Comparison of ENCODE assay signal across 35 cellular contexts in genomic region chr5:74098456-74098855, GRCh38.
"Had no signal": no experiment of that assay in that cellular context is flagged by ENCODE, and none has a peak within 500 bp of the region (broad histone marks: within the 10 kb centered on the region; RNA-seq: fewer than 3 reads in every experiment).

No MANE protein-coding gene starts in this region.

- H3K36me3 ChIP-seq: adrenal gland, esophagus squamous epithelium, gastroesophageal sphincter had no signal

- H3K36me3 Mint-ChIP-seq: activated CD4-positive, alpha-beta memory T cell treated with anti-CD3 and anti-CD28 coated beads for 36 hours; activated CD8-positive, alpha-beta memory T cell treated with anti-CD3 and anti-CD28 coated beads, Interleukin-2, amount 10 ng/mL, durations not matched to agents 7 days and 5 days; activated naive CD4-positive, alpha-beta T cell treated with anti-CD3 and anti-CD28 coated beads, Interleukin-2, amount 50 U/mL, for 24 hours; activated naive CD8-positive, alpha-beta T cell treated with anti-CD3 and anti-CD28 coated beads for 36 hours had no signal

- H3K4me3 Mint-ChIP-seq: activated CD4-positive, alpha-beta memory T cell treated with anti-CD3 and anti-CD28 coated beads for 36 hours; activated CD4-positive, alpha-beta T cell treated with anti-CD3 and anti-CD28 coated beads for 36 hours; activated CD4-positive, alpha-beta T cell treated with anti-CD3 and anti-CD28 coated beads, Interleukin-2, amount 10 ng/mL, durations not matched to agents 24 days and 14 days; activated CD8-positive, alpha-beta memory T cell treated with anti-CD3 and anti-CD28 coated beads, Interleukin-2, amount 10 ng/mL, durations not matched to agents 7 days and 5 days; activated CD8-positive, alpha-beta T cell treated with anti-CD3 and anti-CD28 coated beads, Interleukin-2, amount 10 ng/mL, durations not matched to agents 7 days and 5 days; activated naive CD4-positive, alpha-beta T cell treated with anti-CD3 and anti-CD28 coated beads for 36 hours; activated naive CD4-positive, alpha-beta T cell treated with anti-CD3 and anti-CD28 coated beads, Interleukin-2, amount 50 U/mL, for 24 hours; activated naive CD8-positive, alpha-beta T cell treated with anti-CD3 and anti-CD28 coated beads for 36 hours; activated naive CD8-positive, alpha-beta T cell treated with anti-CD3 and anti-CD28 coated beads, Interleukin-2, amount 50 U/mL, for 24 hours; activated T-helper 1 cell treated with anti-CD3 and anti-CD28 coated beads, Interleukin-12 subunit alpha, Interleukin-12 subunit beta, Interleukin-2, Interleukin-4 antibody, amounts not matched to agents 30 ng/mL and 10 ng/mL and 1 ng/mL, durations not matched to agents 14 hours and 24 hours and 36 hours; endodermal cell; T-helper 17 cell; T-helper 2 cell treated with Interferon-gamma antibody and Interleukin-4, amounts not matched to agents 5 μg/mL and 100 μg/mL, for 36 hours had no signal

- FAIRE-seq: colon had no signal

- H3K4me1 Mint-ChIP-seq: activated CD4-positive, alpha-beta T cell treated with anti-CD3 and anti-CD28 coated beads for 36 hours; activated CD4-positive, alpha-beta T cell treated with anti-CD3 and anti-CD28 coated beads, Interleukin-2, amount 10 ng/mL, durations not matched to agents 24 days and 14 days; activated CD8-positive, alpha-beta memory T cell treated with anti-CD3 and anti-CD28 coated beads, Interleukin-2, amount 10 ng/mL, durations not matched to agents 7 days and 5 days; activated naive CD4-positive, alpha-beta T cell treated with anti-CD3 and anti-CD28 coated beads, Interleukin-2, amount 50 U/mL, for 24 hours; activated naive CD8-positive, alpha-beta T cell treated with anti-CD3 and anti-CD28 coated beads for 36 hours; activated naive CD8-positive, alpha-beta T cell treated with anti-CD3 and anti-CD28 coated beads, Interleukin-2, amount 50 U/mL, for 24 hours had no signal

- H3K27me3 Mint-ChIP-seq: activated CD4-positive, alpha-beta memory T cell treated with anti-CD3 and anti-CD28 coated beads for 36 hours; activated CD4-positive, alpha-beta T cell treated with anti-CD3 and anti-CD28 coated beads for 36 hours; activated CD4-positive, alpha-beta T cell treated with anti-CD3 and anti-CD28 coated beads, Interleukin-2, amount 10 ng/mL, durations not matched to agents 24 days and 14 days; activated CD8-positive, alpha-beta memory T cell treated with anti-CD3 and anti-CD28 coated beads, Interleukin-2, amount 10 ng/mL, durations not matched to agents 7 days and 5 days; activated naive CD8-positive, alpha-beta T cell treated with anti-CD3 and anti-CD28 coated beads, Interleukin-2, amount 50 U/mL, for 24 hours had no signal

- H3K4me1 ChIP-seq: adrenal gland, body of pancreas, gastroesophageal sphincter had no signal

- H3K9me3 Mint-ChIP-seq: activated naive CD4-positive, alpha-beta T cell treated with anti-CD3 and anti-CD28 coated beads, Interleukin-2, amount 50 U/mL, for 24 hours; activated naive CD8-positive, alpha-beta T cell treated with anti-CD3 and anti-CD28 coated beads for 36 hours; activated T-helper 1 cell treated with anti-CD3 and anti-CD28 coated beads, Interleukin-12 subunit alpha, Interleukin-12 subunit beta, Interleukin-2, Interleukin-4 antibody, amounts not matched to agents 30 ng/mL and 10 ng/mL and 1 ng/mL, durations not matched to agents 14 hours and 24 hours and 36 hours had no signal

- H3K27ac Mint-ChIP-seq: activated CD4-positive, alpha-beta memory T cell treated with anti-CD3 and anti-CD28 coated beads for 36 hours; activated CD4-positive, alpha-beta T cell treated with anti-CD3 and anti-CD28 coated beads for 36 hours; activated CD4-positive, alpha-beta T cell treated with anti-CD3 and anti-CD28 coated beads, Interleukin-2, amount 10 ng/mL, durations not matched to agents 24 days and 14 days; activated CD8-positive, alpha-beta memory T cell treated with anti-CD3 and anti-CD28 coated beads, Interleukin-2, amount 10 ng/mL, durations not matched to agents 7 days and 5 days; activated CD8-positive, alpha-beta T cell treated with anti-CD3 and anti-CD28 coated beads, Interleukin-2, amount 10 ng/mL, durations not matched to agents 7 days and 5 days; activated naive CD4-positive, alpha-beta T cell treated with anti-CD3 and anti-CD28 coated beads for 36 hours; activated naive CD4-positive, alpha-beta T cell treated with anti-CD3 and anti-CD28 coated beads, Interleukin-2, amount 50 U/mL, for 24 hours; activated naive CD8-positive, alpha-beta T cell treated with anti-CD3 and anti-CD28 coated beads for 36 hours; activated naive CD8-positive, alpha-beta T cell treated with anti-CD3 and anti-CD28 coated beads, Interleukin-2, amount 50 U/mL, for 24 hours; activated T-helper 1 cell treated with anti-CD3 and anti-CD28 coated beads, Interleukin-12 subunit alpha, Interleukin-12 subunit beta, Interleukin-2, Interleukin-4 antibody, amounts not matched to agents 30 ng/mL and 10 ng/mL and 1 ng/mL, durations not matched to agents 14 hours and 24 hours and 36 hours; activated T-helper 2 cell treated with anti-CD3 and anti-CD28 coated beads, Interferon-gamma antibody, Interleukin-2, Interleukin-4, amounts not matched to agents 10 μg/mL and 5 μg/mL and 100 μg/mL, durations not matched to agents 14 hours and 24 hours and 36 hours; endodermal cell; T-helper 17 cell; T-helper 2 cell treated with Interferon-gamma antibody and Interleukin-4, amounts not matched to agents 5 μg/mL and 100 μg/mL, for 36 hours had no signal

- H3K9me3 ChIP-seq: adrenal gland, body of pancreas had no signal

- H3K27me3 ChIP-seq: adrenal gland, body of pancreas, dorsolateral prefrontal cortex, esophagus squamous epithelium, gastroesophageal sphincter had no signal

- H3K27ac ChIP-seq: adrenal gland, body of pancreas, dorsolateral prefrontal cortex, esophagus squamous epithelium, gastroesophageal sphincter had no signal

- DNase-seq: activated CD4-positive, alpha-beta memory T cell treated with anti-CD3 and anti-CD28 coated beads for 36 hours; activated CD4-positive, alpha-beta T cell treated with anti-CD3 and anti-CD28 coated beads for 36 hours; activated CD4-positive, alpha-beta T cell treated with anti-CD3 and anti-CD28 coated beads, Interleukin-2, amount 10 ng/mL, durations not matched to agents 24 days and 14 days; activated CD4-positive, CD25-positive, alpha-beta regulatory T cell; activated CD4-positive, CD25-positive, alpha-beta regulatory T cell treated with anti-CD3 and anti-CD28 coated beads, Interleukin-2, amount 50 U/mL, for 72 hours; activated CD8-positive, alpha-beta memory T cell treated with anti-CD3 and anti-CD28 coated beads, Interleukin-2, amount 10 ng/mL, durations not matched to agents 7 days and 5 days; activated CD8-positive, alpha-beta memory T cell treated with anti-CD3 and anti-CD28 coated beads, Interleukin-2, amount 50 U/mL, for 4 hours; activated CD8-positive, alpha-beta T cell treated with anti-CD3 and anti-CD28 coated beads, Interleukin-2, amount 10 ng/mL, durations not matched to agents 7 days and 5 days; activated effector memory CD4-positive, alpha-beta T cell treated with anti-CD3 and anti-CD28 coated beads, Interleukin-2, amount 50 U/mL, for 16 hours; activated naive CD4-positive, alpha-beta T cell treated with anti-CD3 and anti-CD28 coated beads for 36 hours; activated naive CD8-positive, alpha-beta T cell treated with anti-CD3 and anti-CD28 coated beads for 36 hours; activated naive CD8-positive, alpha-beta T cell treated with anti-CD3 and anti-CD28 coated beads, Interleukin-2, amount 50 U/mL, for 24 hours; activated T-cell treated with anti-CD3 and anti-CD28 coated beads, Interleukin-2, amount 50 U/mL, for 1 hour; activated T-cell treated with anti-CD3 and anti-CD28 coated beads, Interleukin-2, amount 50 U/mL, for 48 hours; adrenal gland; amygdala; aorta; body of pancreas; caudate nucleus; dorsolateral prefrontal cortex; effector memory CD4-positive, alpha-beta T cell; endodermal cell; erythroblast; esophagus squamous epithelium; foreskin melanocyte; head of caudate nucleus; T-helper 1 cell; T-helper 17 cell; T1000 had no signal

- H3K4me3 ChIP-seq: adrenal gland, body of pancreas, dorsolateral prefrontal cortex, esophagus squamous epithelium, gastroesophageal sphincter had no signal
